19 cellular contexts compared by ENCODE assay signal in genomic region chr5:65812648-65813047, GRCh38.
DNase-seq lines count a peak whose midpoint lies in the region; ATAC-seq and TF ChIP-seq lines count a peak whose summit lies in the region.
"Had no signal": no experiment of that assay in that cellular context is flagged by ENCODE, and none has a peak within 500 bp of the region (broad histone marks: within the 10 kb centered on the region; RNA-seq: fewer than 3 reads in every experiment).

No MANE protein-coding gene starts in this region.

- H3K9ac ChIP-seq in mesenchymal stem cell (ENCODE audit: low read length), result no peak overlapping the region

- WGBS in mesenchymal stem cell, result 96% methylated on average over 2 of the region's 2 CpGs

- no peaks in the 10 kb centered on the region for H3K27me3 ChIP-seq in CD4-positive, alpha-beta T cell (ENCODE audit: control insufficient read depth, insufficient read depth, low read length)
- H3K27me3 ChIP-seq in mesenchymal stem cell (ENCODE audit: control insufficient read depth in 1 of 2, insufficient read depth in 1 of 2, low read length in 2 of 2), result no peaks in the 10 kb centered on the region
- H3K27me3 ChIP-seq: left lung, upper lobe of left lung had no signal

- H3K79me1 ChIP-seq in mesenchymal stem cell (replicated peaks; ENCODE audit: low read length, poor library complexity, severe bottlenecking), result peaks cover 5% of the 10 kb centered on the region

- no peak overlapping the region for H3K27ac ChIP-seq in CD4-positive, alpha-beta T cell (ENCODE audit: low read depth, low read length)
- no peak overlapping the region for H3K27ac ChIP-seq in mesenchymal stem cell (ENCODE audit: low read length, poor library complexity, severe bottlenecking)
- H3K27ac ChIP-seq: HL-60, left lung, upper lobe of left lung had no signal

- no peaks in the 10 kb centered on the region for H3K9me3 ChIP-seq in CD4-positive, alpha-beta T cell (ENCODE audit: control insufficient read depth, low read length)
- H3K9me3 ChIP-seq in mesenchymal stem cell (ENCODE audit: control insufficient read depth, low read length), result no peaks in the 10 kb centered on the region
- H3K9me3 ChIP-seq: left lung, upper lobe of left lung had no signal

- H4K8ac ChIP-seq in mesenchymal stem cell (ENCODE audit: low read length), result no peak overlapping the region

- H3K4me1 Mint-ChIP-seq in CD4-positive, alpha-beta T cell (ENCODE audit: low read depth), result peaks cover 25% of the 10 kb centered on the region
- H3K4me1 Mint-ChIP-seq in T-cell, result peaks cover 8 to 17% (median 12%) of the 10 kb centered on the region in 3 donors

- intact Hi-C loops in CD4-positive, alpha-beta T cell (cut with DNase I, micrococcal nuclease), result no loop called here

- H3K27ac Mint-ChIP-seq in CD4-positive, alpha-beta T cell, result no peak overlapping the region
- no peak overlapping the region for H3K27ac Mint-ChIP-seq in T-cell

- no peak overlapping the region for H3K4me3 Mint-ChIP-seq in CD4-positive, alpha-beta T cell
- no peak overlapping the region for H3K4me3 Mint-ChIP-seq in T-cell

- CTCF ChIA-PET in CD4-positive, alpha-beta T cell (lab: Charles Lee), result no interaction called here
- CTCF ChIA-PET in T-cell (lab: Charles Lee), result no interaction called here

- no peak overlapping the region for H3K23ac ChIP-seq in mesenchymal stem cell (ENCODE audit: low read length in 2 of 2)

- H2BK5ac ChIP-seq in mesenchymal stem cell (ENCODE audit: low read depth, low read length, poor library complexity, severe bottlenecking), result no peak overlapping the region

- H2AK5ac ChIP-seq in mesenchymal stem cell (ENCODE audit: low read length, severe bottlenecking), result no peak overlapping the region

- no peaks in the 10 kb centered on the region for H3K9me3 Mint-ChIP-seq in CD4-positive, alpha-beta T cell
- H3K9me3 Mint-ChIP-seq in T-cell, result no peaks in the 10 kb centered on the region

- H2AFZ ChIP-seq in mesenchymal stem cell (ENCODE audit: low read depth, low read length), result no peak overlapping the region

- no peak overlapping the region for H3K4ac ChIP-seq in mesenchymal stem cell (ENCODE audit: low read depth in 1 of 2, low read length in 2 of 2)

- H3K36me3 ChIP-seq in mesenchymal stem cell (ENCODE audit: control insufficient read depth in 1 of 2, insufficient read depth in 2 of 2, low read depth in 1 of 2, low read length in 2 of 2), result peaks cover 0 to 35% of the 10 kb centered on the region in 2 experiments

- no peak overlapping the region for H3K18ac ChIP-seq in mesenchymal stem cell (ENCODE audit: low read depth in 1 of 2, low read length in 2 of 2)

- H3K14ac ChIP-seq in mesenchymal stem cell (ENCODE audit: low read length in 2 of 2), result no peak overlapping the region

- H3K36me3 Mint-ChIP-seq in CD4-positive, alpha-beta T cell (ENCODE audit: low read depth), result no peaks in the 10 kb centered on the region
- H3K36me3 Mint-ChIP-seq in T-cell, result peaks cover 14% of the 10 kb centered on the region

- H3K4me3 ChIP-seq in GM12865 (ENCODE audit: low read depth, low read length), result no peak overlapping the region
- H3K4me3 ChIP-seq in mesenchymal stem cell (ENCODE audit: insufficient read depth in 1 of 2, low read depth in 1 of 2, low read length in 2 of 2), result no peak overlapping the region
- H3K4me3 ChIP-seq: left lung, upper lobe of left lung had no signal

- H2BK15ac ChIP-seq in mesenchymal stem cell (ENCODE audit: low read depth, poor library complexity, severe bottlenecking), result no peak overlapping the region

- peak in 2 of 10 experiments; percentile 8 to 10 for DNase-seq in CD4-positive, alpha-beta T cell
- DNase-seq in GM12865 (ENCODE audit: low read depth) (peak; percentile 6), T-cell (no peak), kidney tubule cell (ENCODE audit: low spot score) (peak; percentile 55), mesenchymal stem cell (no peak)
- DNase-seq in activated CD4-positive, CD25-positive, alpha-beta regulatory T cell treated with anti-CD3 and anti-CD28 coated beads, Interleukin-2, amount 50 U/mL, for 72 hours, result no peak
- DNase-seq: DND-41; effector CD4-positive, alpha-beta T cell; KBM-7; left lung; NCI-H1092 treated with DMSO at 0.1 percent for 48 hours; NCI-H524 treated with DMSO at 0.1 percent for 48 hours; stimulated activated CD4-positive, alpha-beta T cell treated with anti-CD3 and anti-CD28 coated beads, Interleukin-1b, Interleukin-23, amount 100 ng/mL, for 48 hours; stimulated activated naive CD8-positive, alpha-beta T cell treated with anti-CD3 and anti-CD28 coated beads, Interleukin-15, Interleukin-2, amounts not matched to agents 100 U/mL and 50 U/mL, for 24 hours; upper lobe of left lung had no signal

- H3K4me2 ChIP-seq in mesenchymal stem cell (ENCODE audit: low read length, poor library complexity, severe bottlenecking), result no peak overlapping the region

- peak; percentile 88 for ATAC-seq in CD4-positive, alpha-beta T cell (ENCODE audit: poor library complexity)
- ATAC-seq in T-cell (replicated peaks in 1 of 4) (peak in 3 of 4 experiments; percentile 44 to 71 (median 71)), GM19328 (IDR thresholded peaks at IDR 0.05; ENCODE audit: unreplicated experiment) (no peak), HG03432 (IDR thresholded peaks at IDR 0.05; ENCODE audit: unreplicated experiment) (no peak)
- ATAC-seq: left lung; sciatic nerve; stimulated activated naive CD8-positive, alpha-beta T cell treated with anti-CD3 and anti-CD28 coated beads, Interleukin-15, Interleukin-2, amounts not matched to agents 100 U/mL and 50 U/mL, for 24 hours had no signal

- H2BK12ac ChIP-seq in mesenchymal stem cell (ENCODE audit: low read length in 2 of 2), result no peak overlapping the region

- H3K4me1 ChIP-seq in mesenchymal stem cell (ENCODE audit: control insufficient read depth, insufficient read depth, low read depth, low read length), result peaks cover 2% of the 10 kb centered on the region
- H3K4me1 ChIP-seq: left lung had no signal

- H3K27me3 Mint-ChIP-seq in CD4-positive, alpha-beta T cell, result no peaks in the 10 kb centered on the region
- no peaks in the 10 kb centered on the region for H3K27me3 Mint-ChIP-seq in T-cell

- TF ChIP-seq CTCF in CD4-positive, alpha-beta T cell (IDR thresholded peaks at IDR 0.05), result no peak
- TF ChIP-seq CTCF in GM12865 (IDR thresholded peaks at IDR 0.05; ENCODE audit: insufficient read depth, low read depth, low read length, missing control alignments), result no peak

- no peak overlapping the region for H2BK120ac ChIP-seq in mesenchymal stem cell (ENCODE audit: low read depth, low read length)

- POLR2A ChIA-PET in CD4-positive, alpha-beta T cell (lab: Charles Lee), result no interaction called here
- POLR2A ChIA-PET in T-cell (lab: Charles Lee), result no interaction called here

- no peak overlapping the region for H4K91ac ChIP-seq in mesenchymal stem cell (ENCODE audit: low read length)

Comparison
In these comparisons a context has a peak if more than half of its experiments do, and no peak if none do; other contexts are left out.
1. ATAC-seq: peak in CD4-positive, alpha-beta T cell (single experiment) and T-cell (3 of 4); none in GM19328 (single experiment) and HG03432 (single experiment).
2. DNase-seq: peak in GM12865 (single experiment) and kidney tubule cell (single experiment); none in T-cell (0 of 34), activated CD4-positive, CD25-positive, alpha-beta regulatory T cell treated with anti-CD3 and anti-CD28 coated beads, Interleukin-2, amount 50 U/mL, for 72 hours (single experiment) and mesenchymal stem cell (single experiment).